ENCODE assay signal across 1 cellular context in the genomic region with DNA sequence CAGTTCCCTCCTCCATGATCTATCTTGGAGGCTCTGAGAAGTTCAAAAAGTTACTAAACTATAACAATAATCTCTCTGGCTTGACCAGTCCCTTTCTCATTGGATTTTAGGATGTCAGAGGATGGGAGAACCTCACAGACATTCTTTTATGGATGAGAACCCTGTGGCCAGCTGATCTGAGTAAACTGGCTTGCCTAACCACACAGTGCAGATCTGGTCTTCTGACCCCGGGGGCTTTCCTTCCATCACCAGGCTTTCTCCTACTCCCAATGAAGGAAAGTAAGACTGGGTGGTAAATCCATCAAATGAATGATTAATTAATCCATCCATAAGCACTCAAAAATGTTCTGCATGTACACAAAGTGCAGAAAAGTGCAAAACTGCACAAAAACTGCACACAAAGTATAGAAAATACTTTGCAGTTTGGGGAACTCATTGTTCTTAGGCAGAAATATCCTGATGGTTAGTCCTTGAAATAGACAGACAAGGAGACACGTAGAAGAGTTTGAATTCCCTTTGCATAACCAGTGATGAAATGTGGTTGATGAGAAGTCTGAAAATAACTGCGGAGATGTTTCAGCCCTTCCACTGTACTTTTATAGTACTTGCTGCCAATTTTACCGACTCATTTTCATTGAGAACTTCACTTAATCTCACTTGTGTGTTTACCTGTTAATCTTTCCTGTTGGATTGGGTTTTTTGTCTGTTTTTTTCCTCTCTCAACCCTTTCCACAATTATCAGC.
TF ChIP-seq lines count a peak whose summit lies in the region.

No MANE protein-coding gene starts in this region.

TF ChIP-seq in GM23338, 12 proteins besides CTCF, POLR2A, EP300 and RAD21:
- TF ChIP-seq NANOG (IDR thresholded peaks at IDR 0.05; ENCODE audit: borderline replicate concordance) (no peak), ZNF114 (CRISPR knock-in tag; IDR thresholded peaks at IDR 0.05) (no peak), CREB1 (CRISPR knock-in tag; IDR thresholded peaks at IDR 0.05; ENCODE audit: low read depth) (no peak), EZH2 (IDR thresholded peaks at IDR 0.05; ENCODE audit: low read depth, unreplicated experiment) (no peak), ZNF331 (CRISPR knock-in tag; IDR thresholded peaks at IDR 0.05; ENCODE audit: low read depth) (no peak), POLR2AphosphoS5 (IDR thresholded peaks at IDR 0.05; ENCODE audit: low read depth) (no peak), STAT1 (IDR thresholded peaks at IDR 0.05; ENCODE audit: unreplicated experiment) (no peak), JUNB (IDR thresholded peaks at IDR 0.05; ENCODE audit: unreplicated experiment) (no peak), EZH2phosphoT487 (IDR thresholded peaks at IDR 0.05; ENCODE audit: unreplicated experiment) (no peak)
- TF ChIP-seq, protein P1, sequence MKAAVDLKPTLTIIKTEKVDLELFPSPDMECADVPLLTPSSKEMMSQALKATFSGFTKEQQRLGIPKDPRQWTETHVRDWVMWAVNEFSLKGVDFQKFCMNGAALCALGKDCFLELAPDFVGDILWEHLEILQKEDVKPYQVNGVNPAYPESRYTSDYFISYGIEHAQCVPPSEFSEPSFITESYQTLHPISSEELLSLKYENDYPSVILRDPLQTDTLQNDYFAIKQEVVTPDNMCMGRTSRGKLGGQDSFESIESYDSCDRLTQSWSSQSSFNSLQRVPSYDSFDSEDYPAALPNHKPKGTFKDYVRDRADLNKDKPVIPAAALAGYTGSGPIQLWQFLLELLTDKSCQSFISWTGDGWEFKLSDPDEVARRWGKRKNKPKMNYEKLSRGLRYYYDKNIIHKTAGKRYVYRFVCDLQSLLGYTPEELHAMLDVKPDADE (IDR thresholded peaks at IDR 0.05) = no peak
- TF ChIP-seq, protein P2, sequence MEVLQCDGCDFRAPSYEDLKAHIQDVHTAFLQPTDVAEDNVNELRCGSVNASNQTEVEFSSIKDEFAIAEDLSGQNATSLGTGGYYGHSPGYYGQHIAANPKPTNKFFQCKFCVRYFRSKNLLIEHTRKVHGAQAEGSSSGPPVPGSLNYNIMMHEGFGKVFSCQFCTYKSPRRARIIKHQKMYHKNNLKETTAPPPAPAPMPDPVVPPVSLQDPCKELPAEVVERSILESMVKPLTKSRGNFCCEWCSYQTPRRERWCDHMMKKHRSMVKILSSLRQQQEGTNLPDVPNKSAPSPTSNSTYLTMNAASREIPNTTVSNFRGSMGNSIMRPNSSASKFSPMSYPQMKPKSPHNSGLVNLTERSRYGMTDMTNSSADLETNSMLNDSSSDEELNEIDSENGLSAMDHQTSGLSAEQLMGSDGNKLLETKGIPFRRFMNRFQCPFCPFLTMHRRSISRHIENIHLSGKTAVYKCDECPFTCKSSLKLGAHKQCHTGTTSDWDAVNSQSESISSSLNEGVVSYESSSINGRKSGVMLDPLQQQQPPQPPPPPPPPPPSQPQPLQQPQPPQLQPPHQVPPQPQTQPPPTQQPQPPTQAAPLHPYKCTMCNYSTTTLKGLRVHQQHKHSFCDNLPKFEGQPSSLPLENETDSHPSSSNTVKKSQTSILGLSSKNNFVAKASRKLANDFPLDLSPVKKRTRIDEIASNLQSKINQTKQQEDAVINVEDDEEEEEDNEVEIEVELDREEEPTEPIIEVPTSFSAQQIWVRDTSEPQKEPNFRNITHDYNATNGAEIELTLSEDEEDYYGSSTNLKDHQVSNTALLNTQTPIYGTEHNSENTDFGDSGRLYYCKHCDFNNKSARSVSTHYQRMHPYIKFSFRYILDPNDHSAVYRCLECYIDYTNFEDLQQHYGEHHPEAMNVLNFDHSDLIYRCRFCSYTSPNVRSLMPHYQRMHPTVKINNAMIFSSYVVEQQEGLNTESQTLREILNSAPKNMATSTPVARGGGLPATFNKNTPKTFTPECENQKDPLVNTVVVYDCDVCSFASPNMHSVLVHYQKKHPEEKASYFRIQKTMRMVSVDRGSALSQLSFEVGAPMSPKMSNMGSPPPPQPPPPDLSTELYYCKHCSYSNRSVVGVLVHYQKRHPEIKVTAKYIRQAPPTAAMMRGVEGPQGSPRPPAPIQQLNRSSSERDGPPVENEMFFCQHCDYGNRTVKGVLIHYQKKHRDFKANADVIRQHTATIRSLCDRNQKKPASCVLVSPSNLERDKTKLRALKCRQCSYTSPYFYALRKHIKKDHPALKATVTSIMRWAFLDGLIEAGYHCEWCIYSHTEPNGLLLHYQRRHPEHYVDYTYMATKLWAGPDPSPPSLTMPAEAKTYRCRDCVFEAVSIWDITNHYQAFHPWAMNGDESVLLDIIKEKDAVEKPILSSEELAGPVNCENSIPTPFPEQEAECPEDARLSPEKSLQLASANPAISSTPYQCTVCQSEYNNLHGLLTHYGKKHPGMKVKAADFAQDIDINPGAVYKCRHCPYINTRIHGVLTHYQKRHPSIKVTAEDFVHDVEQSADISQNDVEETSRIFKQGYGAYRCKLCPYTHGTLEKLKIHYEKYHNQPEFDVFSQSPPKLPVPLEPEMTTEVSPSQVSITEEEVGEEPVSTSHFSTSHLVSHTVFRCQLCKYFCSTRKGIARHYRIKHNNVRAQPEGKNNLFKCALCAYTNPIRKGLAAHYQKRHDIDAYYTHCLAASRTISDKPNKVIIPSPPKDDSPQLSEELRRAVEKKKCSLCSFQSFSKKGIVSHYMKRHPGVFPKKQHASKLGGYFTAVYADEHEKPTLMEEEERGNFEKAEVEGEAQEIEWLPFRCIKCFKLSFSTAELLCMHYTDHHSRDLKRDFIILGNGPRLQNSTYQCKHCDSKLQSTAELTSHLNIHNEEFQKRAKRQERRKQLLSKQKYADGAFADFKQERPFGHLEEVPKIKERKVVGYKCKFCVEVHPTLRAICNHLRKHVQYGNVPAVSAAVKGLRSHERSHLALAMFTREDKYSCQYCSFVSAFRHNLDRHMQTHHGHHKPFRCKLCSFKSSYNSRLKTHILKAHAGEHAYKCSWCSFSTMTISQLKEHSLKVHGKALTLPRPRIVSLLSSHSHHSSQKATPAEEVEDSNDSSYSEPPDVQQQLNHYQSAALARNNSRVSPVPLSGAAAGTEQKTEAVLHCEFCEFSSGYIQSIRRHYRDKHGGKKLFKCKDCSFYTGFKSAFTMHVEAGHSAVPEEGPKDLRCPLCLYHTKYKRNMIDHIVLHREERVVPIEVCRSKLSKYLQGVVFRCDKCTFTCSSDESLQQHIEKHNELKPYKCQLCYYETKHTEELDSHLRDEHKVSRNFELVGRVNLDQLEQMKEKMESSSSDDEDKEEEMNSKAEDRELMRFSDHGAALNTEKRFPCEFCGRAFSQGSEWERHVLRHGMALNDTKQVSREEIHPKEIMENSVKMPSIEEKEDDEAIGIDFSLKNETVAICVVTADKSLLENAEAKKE (CRISPR knock-in tag; IDR thresholded peaks at IDR 0.05) = no peak
- TF ChIP-seq, protein P3, sequence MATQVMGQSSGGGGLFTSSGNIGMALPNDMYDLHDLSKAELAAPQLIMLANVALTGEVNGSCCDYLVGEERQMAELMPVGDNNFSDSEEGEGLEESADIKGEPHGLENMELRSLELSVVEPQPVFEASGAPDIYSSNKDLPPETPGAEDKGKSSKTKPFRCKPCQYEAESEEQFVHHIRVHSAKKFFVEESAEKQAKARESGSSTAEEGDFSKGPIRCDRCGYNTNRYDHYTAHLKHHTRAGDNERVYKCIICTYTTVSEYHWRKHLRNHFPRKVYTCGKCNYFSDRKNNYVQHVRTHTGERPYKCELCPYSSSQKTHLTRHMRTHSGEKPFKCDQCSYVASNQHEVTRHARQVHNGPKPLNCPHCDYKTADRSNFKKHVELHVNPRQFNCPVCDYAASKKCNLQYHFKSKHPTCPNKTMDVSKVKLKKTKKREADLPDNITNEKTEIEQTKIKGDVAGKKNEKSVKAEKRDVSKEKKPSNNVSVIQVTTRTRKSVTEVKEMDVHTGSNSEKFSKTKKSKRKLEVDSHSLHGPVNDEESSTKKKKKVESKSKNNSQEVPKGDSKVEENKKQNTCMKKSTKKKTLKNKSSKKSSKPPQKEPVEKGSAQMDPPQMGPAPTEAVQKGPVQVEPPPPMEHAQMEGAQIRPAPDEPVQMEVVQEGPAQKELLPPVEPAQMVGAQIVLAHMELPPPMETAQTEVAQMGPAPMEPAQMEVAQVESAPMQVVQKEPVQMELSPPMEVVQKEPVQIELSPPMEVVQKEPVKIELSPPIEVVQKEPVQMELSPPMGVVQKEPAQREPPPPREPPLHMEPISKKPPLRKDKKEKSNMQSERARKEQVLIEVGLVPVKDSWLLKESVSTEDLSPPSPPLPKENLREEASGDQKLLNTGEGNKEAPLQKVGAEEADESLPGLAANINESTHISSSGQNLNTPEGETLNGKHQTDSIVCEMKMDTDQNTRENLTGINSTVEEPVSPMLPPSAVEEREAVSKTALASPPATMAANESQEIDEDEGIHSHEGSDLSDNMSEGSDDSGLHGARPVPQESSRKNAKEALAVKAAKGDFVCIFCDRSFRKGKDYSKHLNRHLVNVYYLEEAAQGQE (IDR thresholded peaks at IDR 0.05; ENCODE audit: unreplicated experiment) = no peak
